In genomic region chr18:62566199-62566598, GRCh38 we compare ENCODE assay signal across 8 cellular contexts. TPM values are rescaled to one million over a fixed set of nuclear protein-coding genes. Genes with fewer than 3 reads are reported as not detected.
DNase-seq lines count a peak whose midpoint lies in the region; ATAC-seq lines count a peak whose summit lies in the region.

No MANE protein-coding gene starts in this region.

- ATAC-seq in GM19455 (IDR thresholded peaks at IDR 0.05; ENCODE audit: unreplicated experiment) = no peak

- peak; percentile 85 for DNase-seq in Ammon's horn (ENCODE audit: low spot score)
- DNase-seq in HT-29 (ENCODE audit: low spot score) = peak; percentile 25
- peak in 33 of 58 donors; percentile 2 to 60 (median 26) for DNase-seq in anterior cingulate cortex (lab: John Stamatoyannopoulos, UW)
- peak; percentile 39 for DNase-seq in left kidney (ENCODE audit: low read depth, low spot score)
- no peak for DNase-seq in ureter (ENCODE audit: low spot score)
- DNase-seq in SHP77 (lab: John Stamatoyannopoulos, UW) = no peak
- DNase-seq in kidney glomerular epithelial cell (lab: John Stamatoyannopoulos, UW) = no peak

RNA-seq across cellular contexts. Expression of gene ZCCHC2, which starts 43.4 kb away (rescaled TPM):
- total RNA-seq in HT-29 (2014; rRNA removed; shearing (Covaris generic)) = 19.7 and 20.3 TPM in 2 replicates
- total RNA-seq in ureter = 36.8 TPM

Comparison
In these comparisons a context has a peak if more than half of its experiments do, and no peak if none do; other contexts are left out.
1. DNase-seq: peak in Ammon's horn (single experiment), HT-29 (single experiment), anterior cingulate cortex (33 of 58) and left kidney (single experiment); none in ureter (single experiment), SHP77 (0 of 2) and kidney glomerular epithelial cell (single experiment).